In the genomic region with DNA sequence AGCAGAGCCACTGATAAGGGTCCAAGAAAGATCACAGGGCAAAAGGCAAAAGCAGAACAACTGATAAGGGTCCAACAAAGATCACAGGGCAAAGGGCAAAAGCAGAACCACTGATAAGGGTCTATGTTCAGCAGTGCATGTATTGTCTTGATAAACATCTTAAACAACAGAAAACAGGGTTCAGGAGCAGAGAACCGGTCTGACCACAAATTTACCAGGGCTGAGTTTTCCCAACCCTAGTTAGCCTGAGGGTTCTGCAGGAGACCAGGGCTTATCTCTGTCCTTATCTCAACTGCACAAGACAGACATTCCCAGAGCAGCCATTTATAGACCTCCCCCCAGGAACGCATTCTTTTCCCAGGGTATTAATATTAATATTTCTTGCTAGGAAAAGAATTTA, we compare ENCODE assay signal across 4 cellular contexts. TPM values are rescaled to one million over a fixed set of nuclear protein-coding genes. Genes with fewer than 3 reads are reported as not detected.
"Had no signal": no experiment of that assay in that cellular context is flagged by ENCODE, and none has a peak within 500 bp of the region (broad histone marks: within the 10 kb centered on the region; RNA-seq: fewer than 3 reads in every experiment).

No MANE protein-coding gene starts in this region.

RNA-seq across cellular contexts. Expression of a gene that starts 13.6 kb away (rescaled TPM):
- total RNA-seq: LHCN-M2, M059J, MCF 10A, NCI-H460 had no signal

RNA-seq across cellular contexts. Expression of a gene that starts 20.3 kb away (rescaled TPM):
- total RNA-seq: LHCN-M2, M059J, MCF 10A, NCI-H460 had no signal
